Comparison of ENCODE assay signal across 8 cellular contexts in genomic region chr5:69188811-69189161, GRCh38. TPM values are rescaled to one million over a fixed set of nuclear protein-coding genes. Genes with fewer than 3 reads are reported as not detected.
A peak's percentile ranks its signal among the peaks of the same experiment; 100 is the strongest.
DNase-seq lines count a peak whose midpoint lies in the region; ATAC-seq and TF ChIP-seq lines count a peak whose summit lies in the region.

No MANE protein-coding gene starts in this region.

- no peaks in the 10 kb centered on the region for H3K9me2 ChIP-seq in PC-3 (replicated peaks; ENCODE audit: low read length)

- TF ChIP-seq EP300 in esophagus muscularis mucosa (IDR thresholded peaks at IDR 0.05): no peak

- 24% methylated on average over 8 of the region's 8 CpGs for WGBS in esophagus muscularis mucosa
- 11 to 15% (median 12%) methylated on average over 8 of the region's 8 CpGs for WGBS in psoas muscle, 3 donors

- peaks cover 11% of the 10 kb centered on the region; the same call in 1 of the 2 replicates for H3K79me2 ChIP-seq in PC-3 (ENCODE audit: low read length)

- H3K27me3 ChIP-seq in PC-3 (ENCODE audit: low read length) (no peaks in the 10 kb centered on the region), esophagus muscularis mucosa (no peaks in the 10 kb centered on the region), psoas muscle (ENCODE audit: insufficient read depth in 3 of 3, low read length in 2 of 3) (no peaks in the 10 kb centered on the region)

- POLR2A ChIA-PET in PC-3 (lab: Charles Lee; ENCODE audit: unreplicated experiment): interaction anchor here (0.9 kb wide), 1 partner anchor 22 kb away, joined by 3 read pairs; no protein-coding TSS in a partner anchor

- DNase-seq in PC-3 (no peak), esophagus muscularis mucosa (ENCODE audit: extremely low spot score) (no peak), psoas muscle (no peak), NCI-H524 treated with DMSO at 0.1 percent for 48 hours (lab: John Stamatoyannopoulos, UW) (no peak), LoVo (ENCODE audit: low spot score) (no peak)

- H3F3A ChIP-seq in PC-3 (ENCODE audit: low read length, unreplicated experiment): no peaks in the 10 kb centered on the region

- H3K36me3 ChIP-seq in PC-3 (ENCODE audit: low read depth, low read length) (no peaks in the 10 kb centered on the region; the same call in 1 of the 2 replicates), esophagus muscularis mucosa (no peaks in the 10 kb centered on the region), psoas muscle (ENCODE audit: insufficient read depth in 1 of 2, low read depth in 1 of 2) (no peaks in the 10 kb centered on the region)

- intact Hi-C loops in PC-3 (cut with micrococcal nuclease) (loop anchor here (1.0 to 10.0 kb wide), 2 partner anchors 64 to 94 kb away; partner anchors contain the start of gene SLC30A5), esophagus muscularis mucosa (cut with DNase I) (no loop called here), psoas muscle (cut with DNase I) (loop anchor here (1.0 to 10.0 kb wide), 3 partner anchors 28 to 84 kb away; partner anchors contain the start of gene CDK7 (in 1 of the 2))

- H4K20me1 ChIP-seq in PC-3 (ENCODE audit: low read length): no peaks in the 10 kb centered on the region

- H3K27ac ChIP-seq in PC-3 (ENCODE audit: low read length): peak overlapping the region; percentile 86
- peak overlapping the region; percentile 51 to 82 (median 71) for H3K27ac ChIP-seq in esophagus muscularis mucosa (replicated peaks in 1 of 4)
- peak overlapping the region; percentile 57 for H3K27ac ChIP-seq in psoas muscle

- BruUV-seq in PC-3 (replicated peaks; lab: Mats Ljungman, UMichigan): TSS peak; percentile 97

- H3K4me1 ChIP-seq in PC-3 (ENCODE audit: insufficient read depth, low read length): no peaks in the 10 kb centered on the region
- H3K4me1 ChIP-seq in esophagus muscularis mucosa: peaks cover 11 to 17% (median 16%) of the 10 kb centered on the region in 4 donors
- peaks cover 6% of the 10 kb centered on the region for H3K4me1 ChIP-seq in psoas muscle

- peak overlapping the region; percentile 91 for H3K9ac ChIP-seq in PC-3 (ENCODE audit: low read length)

- peak overlapping the region; percentile 94 for H2AFZ ChIP-seq in PC-3 (ENCODE audit: low read length)

- H3K4me3 ChIP-seq in GM08714 (ENCODE audit: low read length) (peak overlapping the region; percentile 73), PC-3 (ENCODE audit: low read length) (peak overlapping the region; percentile 82), esophagus muscularis mucosa (peak overlapping the region; percentile 61 to 79 (median 70)), psoas muscle (peak overlapping the region; percentile 84)

- no peak for TF ChIP-seq POLR2A in esophagus muscularis mucosa (IDR thresholded peaks at IDR 0.05; ENCODE audit: low read depth)

- no peak for TF ChIP-seq CTCF in PC-3 (conservative IDR thresholded peaks at IDR 0.05; ENCODE audit: low read depth, low read length)
- TF ChIP-seq CTCF in esophagus muscularis mucosa (IDR thresholded peaks at IDR 0.05): no peak
- no peak for TF ChIP-seq CTCF in psoas muscle (IDR thresholded peaks at IDR 0.05)

- H3K9me3 ChIP-seq in PC-3 (ENCODE audit: low read length) (no peaks in the 10 kb centered on the region), esophagus muscularis mucosa (no peaks in the 10 kb centered on the region), psoas muscle (no peaks in the 10 kb centered on the region)

- peak overlapping the region; percentile 91 for H3K4me2 ChIP-seq in PC-3 (ENCODE audit: low read length)

- CTCF ChIA-PET in PC-3 (lab: Charles Lee): no interaction called here

- ATAC-seq in PC-3 (no peak; the same call in 1 of the 2 replicates), psoas muscle (peak in 2 of 4 donors; percentile 11 to 24), HG02938 (IDR thresholded peaks at IDR 0.05; ENCODE audit: unreplicated experiment) (no peak), GM19397 (IDR thresholded peaks at IDR 0.05; ENCODE audit: unreplicated experiment) (no peak)

RNA-seq across cellular contexts. Expression of gene CENPH, which starts 0.6 kb away (rescaled TPM):
- 22.1 and 27.8 TPM in 2 replicates for total RNA-seq in PC-3 (2014; rRNA removed)
- 1 to 10 TPM in 2 of 4 donors, under 1 TPM in 1, not detected in 1; 0.66 to 2.4 (median 2.2) TPM for total RNA-seq in esophagus muscularis mucosa
- total RNA-seq in psoas muscle: 1 to 10 TPM; 1.6 to 4.5 (median 2.8) TPM
- polyA plus RNA-seq in psoas muscle: 1 to 10 TPM; 3.1 to 3.6 (median 3.3) TPM

RNA-seq across cellular contexts. Expression of gene CCNB1, which starts 21.8 kb away (rescaled TPM):
- 134 and 185 TPM in 2 replicates for total RNA-seq in PC-3 (2014; rRNA removed)
- 1 to 10 TPM in 3 of 4 donors, under 1 TPM in 1; 0.83 to 2.8 (median 2.2) TPM for total RNA-seq in esophagus muscularis mucosa
- 1 to 10 TPM; 1.8 to 4.1 (median 2.3) TPM for total RNA-seq in psoas muscle
- 10 to 100 TPM in 1 of 3 donors, 1 to 10 TPM in 2; 2.5 to 12.2 (median 6.8) TPM for polyA plus RNA-seq in psoas muscle

RNA-seq across cellular contexts. Expression of gene CDK7, which starts 45.9 kb away (rescaled TPM):
- total RNA-seq in PC-3 (2014; rRNA removed) (19.9 and 26.6 TPM in 2 replicates), esophagus muscularis mucosa (10 to 100 TPM; 16.1 to 27.4 (median 23.5) TPM), psoas muscle (10 to 100 TPM; 19.0 to 33.4 (median 29.4) TPM)
- polyA plus RNA-seq in psoas muscle: 10 to 100 TPM; 35.6 to 66.9 (median 52.1) TPM

Comparison
In these comparisons a context has a peak if more than half of its experiments do, and no peak if none do; other contexts are left out.
1. RNA of gene CCNB1, which starts 21.8 kb away (total RNA-seq): 134 to 185 TPM in PC-3; 1.8 to 4.1 TPM in psoas muscle and 0.83 to 2.8 TPM in esophagus muscularis mucosa; every median in the first group is over 10 times any median in the second.
2. Peak in every context shown above with its lines, with median percentiles within 50 percentile points of each other: H3K4me3 ChIP-seq and H3K27ac ChIP-seq.